In the genomic region with DNA sequence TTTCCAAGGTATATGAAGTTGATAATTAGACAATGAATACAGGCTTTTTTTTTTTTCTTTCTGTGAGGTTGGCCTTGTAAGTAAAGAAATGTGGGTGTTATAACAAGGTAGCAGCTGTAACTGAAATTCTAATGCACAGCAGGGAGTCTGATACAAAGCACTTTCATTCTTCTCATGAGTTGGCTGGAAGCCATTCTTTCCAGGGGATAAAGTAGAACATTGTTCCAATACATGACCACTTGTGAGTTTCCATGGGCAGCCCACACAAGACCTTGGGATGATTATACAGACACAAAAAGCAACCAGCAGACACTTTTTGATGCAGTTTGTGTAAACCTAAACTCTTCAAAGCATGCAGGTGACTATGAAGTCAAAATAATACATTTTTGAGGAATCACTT, we compare ENCODE assay signal across 21 cellular contexts.
A peak's percentile ranks its signal among the peaks of the same experiment; 100 is the strongest.
DNase-seq lines count a peak whose midpoint lies in the region; ATAC-seq and TF ChIP-seq lines count a peak whose summit lies in the region.
"Had no signal": no experiment of that assay in that cellular context is flagged by ENCODE, and none has a peak within 500 bp of the region (broad histone marks: within the 10 kb centered on the region; RNA-seq: fewer than 3 reads in every experiment).

No MANE protein-coding gene starts in this region.

- intact Hi-C loops in body of pancreas (cut with DNase I) (no loop called here), testis (cut with DNase I; ENCODE audit: low total_unique reads) (no loop called here), transverse colon (cut with DNase I; ENCODE audit: low total_unique reads) (no loop called here)

- TF ChIP-seq EP300 in transverse colon (IDR thresholded peaks at IDR 0.05; ENCODE audit: low read depth): no peak

- H3K36me3 ChIP-seq in body of pancreas (replicated peaks in 1 of 2; ENCODE audit: insufficient read depth in 1 of 2, low read depth in 2 of 2) (no peaks in the 10 kb centered on the region), testis (ENCODE audit: low read depth, missing control alignments) (no peaks in the 10 kb centered on the region), transverse colon (no peaks in the 10 kb centered on the region)
- H3K36me3 ChIP-seq: lower lobe of right lung had no signal

- H3K27me3 ChIP-seq in body of pancreas: no peaks in the 10 kb centered on the region
- H3K27me3 ChIP-seq in testis: no peaks in the 10 kb centered on the region
- H3K27me3 ChIP-seq in transverse colon: no peaks in the 10 kb centered on the region

- in situ Hi-C loops in transverse colon (cut with MboI; ENCODE audit: low pct_ligation_motif_present in 1 of 4, low pct_unique_long_range_greater_than_20kb in 1 of 4, low sequenced_read_pairs in 3 of 4): no loop called here

- H3K9me3 ChIP-seq in body of pancreas (no peaks in the 10 kb centered on the region), testis (no peaks in the 10 kb centered on the region), transverse colon (no peaks in the 10 kb centered on the region)
- H3K9me3 ChIP-seq: lower lobe of right lung had no signal

- H3K27ac ChIP-seq in body of pancreas (no peak overlapping the region), testis (no peak overlapping the region), coronary artery (no peak overlapping the region), transverse colon (no peak overlapping the region)
- H3K27ac ChIP-seq: lower lobe of right lung had no signal

- DNase-seq in NCI-H2081 (lab: John Stamatoyannopoulos, UW) (peak; percentile 7 to 10), NCI-H2081 treated with DMSO at 0.1 percent for 48 hours (lab: John Stamatoyannopoulos, UW) (no peak), NCI-H524 (lab: John Stamatoyannopoulos, UW) (peak; percentile 78 to 89), body of pancreas (no peak), testis (peak; percentile 70), coronary artery (ENCODE audit: low spot score) (no peak), transverse colon (no peak)
- DNase-seq: 8988T; activated B cell treated with CpG ODN at 0.5 μM for 24 hours; CD4-positive, alpha-beta memory T cell; central memory CD4-positive, alpha-beta T cell; DMS 273 treated with DMSO at 0.1 percent for 48 hours; GDM1; HFFc6; KG1; lower lobe of right lung; MM.1S; stimulated activated CD4-positive, alpha-beta T cell treated with anti-CD3 and anti-CD28 coated beads, Interleukin-15, amount 100 ng/mL, for 24 hours; T-helper 9 cell; trophoblast cell had no signal

- no peaks in the 10 kb centered on the region for H3K4me1 ChIP-seq in body of pancreas
- peaks cover 5% of the 10 kb centered on the region for H3K4me1 ChIP-seq in testis
- no peaks in the 10 kb centered on the region for H3K4me1 ChIP-seq in transverse colon
- H3K4me1 ChIP-seq: lower lobe of right lung had no signal

- ATAC-seq in body of pancreas (peak; percentile 59), GM21576 (IDR thresholded peaks at IDR 0.05; ENCODE audit: unreplicated experiment) (no peak)
- ATAC-seq: lower lobe of right lung had no signal

- no peak for TF ChIP-seq CTCF in body of pancreas (IDR thresholded peaks at IDR 0.05)
- TF ChIP-seq CTCF in testis (IDR thresholded peaks at IDR 0.05): no peak
- TF ChIP-seq CTCF in coronary artery (IDR thresholded peaks at IDR 0.05): no peak
- TF ChIP-seq CTCF in transverse colon (IDR thresholded peaks at IDR 0.05): no peak

- H3K4me3 ChIP-seq in body of pancreas (no peak overlapping the region), testis (no peak overlapping the region), coronary artery (no peak overlapping the region), transverse colon (no peak overlapping the region)
- H3K4me3 ChIP-seq: lower lobe of right lung had no signal

- no peak for TF ChIP-seq POLR2A in body of pancreas (IDR thresholded peaks at IDR 0.05)
- TF ChIP-seq POLR2A in testis (IDR thresholded peaks at IDR 0.05): no peak
- TF ChIP-seq POLR2A in transverse colon (IDR thresholded peaks at IDR 0.05): no peak

Comparison
In these comparisons a context has a peak if more than half of its experiments do, and no peak if none do; other contexts are left out.
1. DNase-seq: peak in NCI-H2081 (2 of 2), NCI-H524 (2 of 2) and testis (single experiment); none in NCI-H2081 treated with DMSO at 0.1 percent for 48 hours (single experiment), body of pancreas (0 of 4), coronary artery (single experiment) and transverse colon (single experiment).